ENCODE assay signal across 30 cellular contexts in the genomic region with DNA sequence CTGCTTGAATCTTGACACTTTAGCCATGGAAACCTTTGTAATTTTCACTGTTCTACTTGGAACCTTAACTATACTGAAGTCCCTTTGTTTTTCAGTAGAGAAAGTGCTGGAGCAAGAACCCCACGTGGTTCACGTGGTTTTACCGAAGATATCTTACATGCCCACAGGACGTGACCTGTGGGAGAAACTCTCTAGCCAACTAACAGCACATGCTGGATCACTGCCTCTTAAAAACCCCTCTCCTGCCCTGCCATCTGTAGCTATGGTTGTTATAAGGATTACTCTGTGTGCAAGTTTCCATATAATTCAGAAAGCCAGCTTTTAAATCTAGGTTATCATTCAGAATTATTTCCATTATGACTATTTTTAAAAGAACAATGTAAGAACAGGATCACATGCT. TPM values are rescaled to one million over a fixed set of nuclear protein-coding genes. Genes with fewer than 3 reads are reported as not detected.
"Had no signal": no experiment of that assay in that cellular context is flagged by ENCODE, and none has a peak within 500 bp of the region (broad histone marks: within the 10 kb centered on the region; RNA-seq: fewer than 3 reads in every experiment).

No MANE protein-coding gene starts in this region.

- ATAC-seq: activated CD8-positive, alpha-beta memory T cell treated with anti-CD3 and anti-CD28 coated beads, Interleukin-2, amount 10 ng/mL, durations not matched to agents 7 days and 5 days; body of pancreas; PC-3; T-cell had no signal

- H3K4me1 Mint-ChIP-seq: activated B cell treated with CpG ODN at 0.5 μM for 24 hours; activated CD4-positive, alpha-beta T cell treated with anti-CD3 and anti-CD28 coated beads, Interleukin-2, amount 10 ng/mL, durations not matched to agents 24 days and 14 days; activated CD8-positive, alpha-beta memory T cell treated with anti-CD3 and anti-CD28 coated beads, Interleukin-2, amount 10 ng/mL, durations not matched to agents 7 days and 5 days; activated naive CD4-positive, alpha-beta T cell treated with anti-CD3 and anti-CD28 coated beads, Interleukin-2, amount 50 U/mL, for 24 hours; T-cell had no signal

- H3K4me3 ChIP-seq: body of pancreas, MG63, SJSA1 had no signal

- H3K36me3 Mint-ChIP-seq: activated CD8-positive, alpha-beta memory T cell treated with anti-CD3 and anti-CD28 coated beads, Interleukin-2, amount 10 ng/mL, durations not matched to agents 7 days and 5 days; activated naive CD4-positive, alpha-beta T cell treated with anti-CD3 and anti-CD28 coated beads, Interleukin-2, amount 50 U/mL, for 24 hours; T-cell had no signal

- H3K9me3 Mint-ChIP-seq: activated CD4-positive, alpha-beta T cell treated with anti-CD3 and anti-CD28 coated beads, Interleukin-2, amount 10 ng/mL, durations not matched to agents 24 days and 14 days; activated naive CD4-positive, alpha-beta T cell treated with anti-CD3 and anti-CD28 coated beads, Interleukin-2, amount 50 U/mL, for 24 hours had no signal

- H3K9me3 ChIP-seq: body of pancreas, MG63, SJSA1 had no signal

- H3K4me3 Mint-ChIP-seq: activated B cell treated with CpG ODN at 0.5 μM for 24 hours; activated CD4-positive, alpha-beta T cell treated with anti-CD3 and anti-CD28 coated beads, Interleukin-2, amount 10 ng/mL, durations not matched to agents 24 days and 14 days; activated CD8-positive, alpha-beta memory T cell treated with anti-CD3 and anti-CD28 coated beads, Interleukin-2, amount 10 ng/mL, durations not matched to agents 7 days and 5 days; activated naive CD4-positive, alpha-beta T cell treated with anti-CD3 and anti-CD28 coated beads, Interleukin-2, amount 50 U/mL, for 24 hours; T-cell had no signal

- H3K27ac ChIP-seq: body of pancreas, SJSA1 had no signal

- H3K36me3 ChIP-seq: MG63, SJSA1 had no signal

- H3K27me3 ChIP-seq: body of pancreas, MG63, SJSA1 had no signal

- H3K4me1 ChIP-seq: body of pancreas, SJSA1 had no signal

- H3K27me3 Mint-ChIP-seq: activated B cell treated with CpG ODN at 0.5 μM for 24 hours; activated CD4-positive, alpha-beta T cell treated with anti-CD3 and anti-CD28 coated beads, Interleukin-2, amount 10 ng/mL, durations not matched to agents 24 days and 14 days; activated CD8-positive, alpha-beta memory T cell treated with anti-CD3 and anti-CD28 coated beads, Interleukin-2, amount 10 ng/mL, durations not matched to agents 7 days and 5 days; activated naive CD4-positive, alpha-beta T cell treated with anti-CD3 and anti-CD28 coated beads, Interleukin-2, amount 50 U/mL, for 24 hours had no signal

- H3K27ac Mint-ChIP-seq: activated B cell treated with CpG ODN at 0.5 μM for 24 hours; activated CD4-positive, alpha-beta T cell treated with anti-CD3 and anti-CD28 coated beads, Interleukin-2, amount 10 ng/mL, durations not matched to agents 24 days and 14 days; activated CD8-positive, alpha-beta memory T cell treated with anti-CD3 and anti-CD28 coated beads, Interleukin-2, amount 10 ng/mL, durations not matched to agents 7 days and 5 days; activated naive CD4-positive, alpha-beta T cell treated with anti-CD3 and anti-CD28 coated beads, Interleukin-2, amount 50 U/mL, for 24 hours; activated T-helper 2 cell treated with anti-CD3 and anti-CD28 coated beads, Interferon-gamma antibody, Interleukin-2, Interleukin-4, amounts not matched to agents 10 μg/mL and 5 μg/mL and 100 μg/mL, durations not matched to agents 14 hours and 24 hours and 36 hours; T-cell had no signal

- DNase-seq: activated B cell treated with CpG ODN at 0.5 μM for 24 hours; activated CD4-positive, alpha-beta T cell treated with anti-CD3 and anti-CD28 coated beads for 1 hour; activated CD4-positive, alpha-beta T cell treated with anti-CD3 and anti-CD28 coated beads, Interleukin-2, amount 10 ng/mL, durations not matched to agents 24 days and 14 days; activated CD4-positive, alpha-beta T cell treated with anti-CD3 and anti-CD28 coated beads, Interleukin-2, amount 50 U/mL, for 48 hours; activated CD8-positive, alpha-beta memory T cell treated with anti-CD3 and anti-CD28 coated beads, Interleukin-2, amount 10 ng/mL, durations not matched to agents 7 days and 5 days; activated gamma-delta T cell treated with Interleukin-2 at 50 U/mL for 16 hours; activated T-cell treated with anti-CD3 and anti-CD28 coated beads, Interleukin-2, amount 50 U/mL, for 48 hours; amygdala; body of pancreas; central memory CD4-positive, alpha-beta T cell; IMR-90; Kasumi-1; KBM-7; MG63; NCI-H1105; NCI-H1436; NCI-H1694 treated with DMSO at 0.1 percent for 48 hours; NCI-H2029 treated with DMSO at 0.1 percent for 48 hours; NCI-H345; NCI-H510A; PC-3; SHP77; T-cell; T-helper 2 cell; T1000 had no signal

RNA-seq across cellular contexts. Expression of a gene that starts 30.2 kb away (rescaled TPM):
- total RNA-seq: activated B cell treated with CpG ODN at 0.5 μM for 24 hours; activated CD4-positive, alpha-beta T cell treated with anti-CD3 and anti-CD28 coated beads, Interleukin-2, amount 10 ng/mL, durations not matched to agents 24 days and 14 days; activated CD8-positive, alpha-beta memory T cell treated with anti-CD3 and anti-CD28 coated beads, Interleukin-2, amount 10 ng/mL, durations not matched to agents 7 days and 5 days; activated T-helper 2 cell treated with anti-CD3 and anti-CD28 coated beads, Interferon-gamma antibody, Interleukin-2, Interleukin-4, amounts not matched to agents 10 μg/mL and 5 μg/mL and 100 μg/mL, durations not matched to agents 14 hours and 24 hours and 36 hours; body of pancreas; bronchial epithelial cell; chondrocyte; IMR-90; PC-3; SJSA1; T-cell had no signal
- polyA plus RNA-seq: IMR-90 had no signal
